ENCODE assay signal across 23 cellular contexts in the genomic region with DNA sequence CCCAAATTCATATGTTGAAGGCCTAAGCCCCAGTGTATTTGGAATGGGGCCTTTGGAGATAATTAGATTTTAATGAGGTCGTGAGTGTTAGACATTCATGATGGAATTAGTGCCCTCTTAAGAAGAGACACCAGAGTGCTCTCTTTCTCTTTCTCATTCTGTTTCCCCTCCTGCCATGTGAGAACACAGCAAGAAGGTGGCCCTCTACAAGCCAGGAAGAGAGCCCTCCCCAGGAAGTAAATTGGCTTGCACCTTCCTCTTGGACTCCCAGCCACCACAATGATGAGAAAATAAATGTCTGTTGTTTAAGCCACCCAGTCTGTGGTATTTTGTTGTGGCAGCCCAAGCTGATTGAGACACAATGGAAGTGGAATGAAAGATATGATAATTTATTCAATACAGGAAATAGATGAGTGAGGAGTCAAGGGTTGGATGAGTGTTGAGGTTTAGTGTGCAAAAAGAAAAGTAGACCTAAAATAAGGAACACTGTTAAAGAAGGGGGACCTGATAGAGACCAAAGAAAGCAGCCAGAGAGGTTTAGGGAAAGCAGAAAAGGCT.
"Had no signal": no experiment of that assay in that cellular context is flagged by ENCODE, and none has a peak within 500 bp of the region (broad histone marks: within the 10 kb centered on the region; RNA-seq: fewer than 3 reads in every experiment).

No MANE protein-coding gene starts in this region.

- H3K9me3 Mint-ChIP-seq: activated naive CD4-positive, alpha-beta T cell treated with anti-CD3 and anti-CD28 coated beads for 36 hours had no signal

- H3K36me3 ChIP-seq: breast epithelium, left lung, lower lobe of right lung, ovary, right lobe of liver, thyroid gland had no signal

- H3K4me3 Mint-ChIP-seq: activated CD4-positive, alpha-beta T cell treated with anti-CD3 and anti-CD28 coated beads for 36 hours; activated CD8-positive, alpha-beta memory T cell treated with anti-CD3 and anti-CD28 coated beads, Interleukin-2, amount 10 ng/mL, durations not matched to agents 7 days and 5 days; activated CD8-positive, alpha-beta T cell treated with anti-CD3 and anti-CD28 coated beads, Interleukin-2, amount 10 ng/mL, durations not matched to agents 7 days and 5 days; activated naive CD4-positive, alpha-beta T cell treated with anti-CD3 and anti-CD28 coated beads for 36 hours; activated naive CD8-positive, alpha-beta T cell treated with anti-CD3 and anti-CD28 coated beads, Interleukin-2, amount 50 U/mL, for 24 hours; nephron; stimulated activated memory B cell treated with anti-CD40 and anti-IgM and Interleukin-4, amounts not matched to agents 10 μg/mL and 1 μg/mL and 100 μg/mL, for 72 hours; stimulated activated naive CD8-positive, alpha-beta T cell treated with anti-CD3 and anti-CD28 coated beads, Interleukin-15, amount 100 ng/mL, for 72 hours had no signal

- H3K27me3 ChIP-seq: breast epithelium, left lung, ovary, right lobe of liver, thyroid gland had no signal

- H3K4me1 Mint-ChIP-seq: activated CD4-positive, alpha-beta T cell treated with anti-CD3 and anti-CD28 coated beads for 36 hours; activated naive CD8-positive, alpha-beta T cell treated with anti-CD3 and anti-CD28 coated beads, Interleukin-2, amount 50 U/mL, for 24 hours; nephron; stimulated activated memory B cell treated with anti-CD40 and anti-IgM and Interleukin-4, amounts not matched to agents 10 μg/mL and 1 μg/mL and 100 μg/mL, for 72 hours; stimulated activated naive CD8-positive, alpha-beta T cell treated with anti-CD3 and anti-CD28 coated beads, Interleukin-15, amount 100 ng/mL, for 72 hours had no signal

- H3K27me3 Mint-ChIP-seq: activated CD4-positive, alpha-beta T cell treated with anti-CD3 and anti-CD28 coated beads for 36 hours; activated CD8-positive, alpha-beta memory T cell treated with anti-CD3 and anti-CD28 coated beads, Interleukin-2, amount 10 ng/mL, durations not matched to agents 7 days and 5 days; stimulated activated naive CD8-positive, alpha-beta T cell treated with anti-CD3 and anti-CD28 coated beads, Interleukin-15, amount 100 ng/mL, for 72 hours had no signal

- DNase-seq: activated CD4-positive, alpha-beta T cell treated with anti-CD3 and anti-CD28 coated beads for 36 hours; activated CD4-positive, CD25-positive, alpha-beta regulatory T cell; activated CD8-positive, alpha-beta memory T cell treated with anti-CD3 and anti-CD28 coated beads, Interleukin-2, amount 10 ng/mL, durations not matched to agents 7 days and 5 days; activated CD8-positive, alpha-beta T cell treated with anti-CD3 and anti-CD28 coated beads, Interleukin-2, amount 10 ng/mL, durations not matched to agents 7 days and 5 days; activated effector memory CD4-positive, alpha-beta T cell treated with Interleukin-2 at 50 U/mL for 16 hours; activated naive CD4-positive, alpha-beta T cell treated with anti-CD3 and anti-CD28 coated beads for 36 hours; activated naive CD8-positive, alpha-beta T cell treated with anti-CD3 and anti-CD28 coated beads, Interleukin-2, amount 50 U/mL, for 24 hours; amygdala; central memory CD4-positive, alpha-beta T cell; effector CD8-positive, alpha-beta T cell; left lung; lower lobe of right lung; mesenchymal stem cell; ovary; right lobe of liver; stimulated activated CD4-positive, alpha-beta T cell treated with anti-CD3 and anti-CD28 coated beads, Interleukin-12 subunit alpha, Interleukin-12 subunit beta, amount 100 ng/mL, for 4 hours; stimulated activated CD4-positive, alpha-beta T cell treated with anti-CD3 and anti-CD28 coated beads, Interleukin-4, amount 100 ng/mL, for 24 hours; stimulated activated naive CD8-positive, alpha-beta T cell treated with anti-CD3 and anti-CD28 coated beads, Interleukin-15, amount 100 ng/mL, for 72 hours; thyroid gland had no signal

- H3K4me3 ChIP-seq: breast epithelium, left lung, lower lobe of right lung, ovary, right lobe of liver, thyroid gland had no signal

- H3K27ac Mint-ChIP-seq: activated CD4-positive, alpha-beta T cell treated with anti-CD3 and anti-CD28 coated beads for 36 hours; activated CD8-positive, alpha-beta memory T cell treated with anti-CD3 and anti-CD28 coated beads, Interleukin-2, amount 10 ng/mL, durations not matched to agents 7 days and 5 days; activated CD8-positive, alpha-beta T cell treated with anti-CD3 and anti-CD28 coated beads, Interleukin-2, amount 10 ng/mL, durations not matched to agents 7 days and 5 days; activated naive CD4-positive, alpha-beta T cell treated with anti-CD3 and anti-CD28 coated beads for 36 hours; activated naive CD8-positive, alpha-beta T cell treated with anti-CD3 and anti-CD28 coated beads, Interleukin-2, amount 50 U/mL, for 24 hours; nephron; progenitor cell of endocrine pancreas; stimulated activated memory B cell treated with anti-CD40 and anti-IgM and Interleukin-4, amounts not matched to agents 10 μg/mL and 1 μg/mL and 100 μg/mL, for 72 hours had no signal

- H3K4me1 ChIP-seq: breast epithelium, left lung, lower lobe of right lung, right lobe of liver, thyroid gland had no signal

- H3K9me3 ChIP-seq: left lung, lower lobe of right lung, ovary, right lobe of liver, thyroid gland had no signal

- ATAC-seq: activated CD4-positive, alpha-beta T cell treated with anti-CD3 and anti-CD28 coated beads for 36 hours; activated CD8-positive, alpha-beta memory T cell treated with anti-CD3 and anti-CD28 coated beads, Interleukin-2, amount 10 ng/mL, durations not matched to agents 7 days and 5 days; activated CD8-positive, alpha-beta T cell treated with anti-CD3 and anti-CD28 coated beads, Interleukin-2, amount 10 ng/mL, durations not matched to agents 7 days and 5 days; activated naive CD8-positive, alpha-beta T cell treated with anti-CD3 and anti-CD28 coated beads, Interleukin-2, amount 50 U/mL, for 24 hours; left lung; lower lobe of right lung; right lobe of liver; stimulated activated memory B cell treated with anti-CD40 and anti-IgM and Interleukin-4, amounts not matched to agents 10 μg/mL and 1 μg/mL and 100 μg/mL, for 72 hours; stimulated activated naive CD8-positive, alpha-beta T cell treated with anti-CD3 and anti-CD28 coated beads, Interleukin-15, amount 100 ng/mL, for 72 hours had no signal

- H3K27ac ChIP-seq: breast epithelium, left lung, lower lobe of right lung, ovary, right lobe of liver, thyroid gland had no signal
